Comparison of ENCODE assay signal across 40 cellular contexts in the genomic region with DNA sequence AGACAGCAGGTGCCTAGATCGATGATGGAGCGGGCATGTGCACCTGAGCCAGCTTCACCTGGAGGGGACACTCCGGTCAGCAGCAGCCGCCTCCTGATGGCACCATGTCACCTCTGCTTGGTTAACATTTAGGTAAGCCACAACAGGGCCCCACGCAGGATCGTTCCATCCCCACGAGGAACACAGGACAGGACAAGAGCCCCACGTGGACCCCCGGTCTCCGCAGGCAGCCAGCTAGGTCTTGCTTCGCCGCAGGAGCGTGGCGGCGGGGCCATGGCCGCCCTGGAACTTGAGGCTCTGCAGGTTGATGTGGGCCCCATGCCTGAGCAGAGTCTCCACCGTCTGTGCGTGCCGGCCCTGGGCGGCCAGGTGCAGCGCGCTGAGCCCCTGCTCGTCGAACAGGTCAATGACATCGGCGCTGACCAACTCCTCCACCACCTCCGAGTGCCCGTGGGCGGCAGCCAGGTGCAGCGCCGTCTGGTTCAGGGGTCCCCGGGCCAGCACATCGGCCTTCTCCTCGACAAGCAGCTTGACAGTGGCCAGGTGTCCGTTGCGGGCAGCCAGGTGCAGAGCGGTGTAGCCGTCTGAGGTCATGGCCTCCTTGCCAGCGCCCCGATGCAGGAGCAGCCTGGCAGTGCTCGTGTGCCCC. TPM values are rescaled to one million over a fixed set of nuclear protein-coding genes. Genes with fewer than 3 reads are reported as not detected.
"Had no signal": no experiment of that assay in that cellular context is flagged by ENCODE, and none has a peak within 500 bp of the region (broad histone marks: within the 10 kb centered on the region; RNA-seq: fewer than 3 reads in every experiment).

No MANE protein-coding gene starts in this region.

- H3K4me3 ChIP-seq: ascending aorta, cardiac muscle cell had no signal

- ATAC-seq: activated CD4-positive, alpha-beta T cell treated with anti-CD3 and anti-CD28 coated beads for 36 hours; activated CD4-positive, CD25-positive, alpha-beta regulatory T cell treated with anti-CD3 and anti-CD28 coated beads, Interleukin-2, amount 50 U/mL, for 24 hours; activated CD8-positive, alpha-beta memory T cell treated with anti-CD3 and anti-CD28 coated beads, Interleukin-2, amount 10 ng/mL, durations not matched to agents 7 days and 5 days; activated CD8-positive, alpha-beta T cell treated with anti-CD3 and anti-CD28 coated beads, Interleukin-2, amount 10 ng/mL, durations not matched to agents 7 days and 5 days; activated naive CD8-positive, alpha-beta T cell treated with anti-CD3 and anti-CD28 coated beads, Interleukin-2, amount 50 U/mL, for 24 hours; activated T-cell treated with anti-CD3 and anti-CD28 coated beads, Interleukin-2, amount 50 U/mL, for 4 hours; activated T-cell treated with anti-CD3 and anti-CD28 coated beads, Interleukin-2, amount 50 U/mL, for 72 hours; activated T-helper 17 cell treated with anti-CD3 and anti-CD28 coated beads, Interleukin-2, amount 50 U/mL, for 72 hours had no signal

- H3K9me3 Mint-ChIP-seq: activated naive CD8-positive, alpha-beta T cell treated with anti-CD3 and anti-CD28 coated beads, Interleukin-2, amount 10 ng/mL, durations not matched to agents 7 days and 5 days; activated naive CD8-positive, alpha-beta T cell treated with anti-CD3 and anti-CD28 coated beads, Interleukin-2, amount 50 U/mL, for 24 hours; central memory CD8-positive, alpha-beta T cell; T-helper 1 cell treated with Interleukin-12 subunit alpha and Interleukin-12 subunit beta and Interleukin-4 antibody, amounts not matched to agents 30 μg/mL and 1 μg/mL, for 36 hours; T-helper 2 cell treated with Interferon-gamma antibody and Interleukin-4, amounts not matched to agents 5 μg/mL and 100 μg/mL, for 36 hours had no signal

- H3K27ac ChIP-seq: ascending aorta, cardiac muscle cell, VCaP had no signal

- H3K36me3 ChIP-seq: cardiac muscle cell had no signal

- H3K36me3 Mint-ChIP-seq: activated CD8-positive, alpha-beta memory T cell treated with anti-CD3 and anti-CD28 coated beads, Interleukin-2, amount 10 ng/mL, durations not matched to agents 7 days and 5 days; activated naive CD8-positive, alpha-beta T cell; activated naive CD8-positive, alpha-beta T cell treated with anti-CD3 and anti-CD28 coated beads, Interleukin-2, amount 10 ng/mL, durations not matched to agents 7 days and 5 days; brain had no signal

- H3K4me3 Mint-ChIP-seq: activated CD4-positive, alpha-beta memory T cell treated with anti-CD3 and anti-CD28 coated beads, Interleukin-2, amount 10 ng/mL, durations not matched to agents 7 days and 5 days; activated CD4-positive, alpha-beta T cell treated with anti-CD3 and anti-CD28 coated beads for 36 hours; activated CD4-positive, alpha-beta T cell treated with anti-CD3 and anti-CD28 coated beads, Interleukin-2, amount 10 ng/mL, durations not matched to agents 7 days and 5 days; activated CD8-positive, alpha-beta memory T cell treated with anti-CD3 and anti-CD28 coated beads, Interleukin-2, amount 10 ng/mL, durations not matched to agents 7 days and 5 days; activated CD8-positive, alpha-beta T cell treated with anti-CD3 and anti-CD28 coated beads, Interleukin-2, amount 10 ng/mL, durations not matched to agents 7 days and 5 days; activated naive CD4-positive, alpha-beta T cell treated with anti-CD3 and anti-CD28 coated beads for 36 hours; activated naive CD4-positive, alpha-beta T cell treated with anti-CD3 and anti-CD28 coated beads, Interleukin-2, amount 50 U/mL, for 24 hours; activated naive CD8-positive, alpha-beta T cell; activated naive CD8-positive, alpha-beta T cell treated with anti-CD3 and anti-CD28 coated beads, Interleukin-2, amount 10 ng/mL, durations not matched to agents 7 days and 5 days; activated naive CD8-positive, alpha-beta T cell treated with anti-CD3 and anti-CD28 coated beads, Interleukin-2, amount 50 U/mL, for 24 hours; activated T-cell treated with anti-CD3 and anti-CD28 coated beads, Interleukin-2, amount 50 U/mL, for 4 hours; activated T-cell treated with anti-CD3 and anti-CD28 coated beads, Interleukin-2, amount 50 U/mL, for 72 hours; activated T-helper 1 cell treated with anti-CD3 and anti-CD28 coated beads, Interleukin-12 subunit alpha, Interleukin-12 subunit beta, Interleukin-2, Interleukin-4 antibody, amounts not matched to agents 30 ng/mL and 10 ng/mL and 1 ng/mL, durations not matched to agents 14 hours and 24 hours and 36 hours; activated T-helper 17 cell treated with anti-CD3 and anti-CD28 coated beads, Interleukin-2, amount 50 U/mL, for 72 hours; brain; central memory CD8-positive, alpha-beta T cell; T-helper 1 cell treated with Interleukin-12 subunit alpha and Interleukin-12 subunit beta and Interleukin-4 antibody, amounts not matched to agents 30 μg/mL and 1 μg/mL, for 36 hours; T-helper 2 cell treated with Interferon-gamma antibody and Interleukin-4, amounts not matched to agents 5 μg/mL and 100 μg/mL, for 36 hours had no signal

- DNase-seq: activated CD4-positive, alpha-beta memory T cell treated with anti-CD3 and anti-CD28 coated beads, Interleukin-2, amount 10 ng/mL, durations not matched to agents 7 days and 5 days; activated CD4-positive, alpha-beta T cell treated with anti-CD3 and anti-CD28 coated beads for 1 hour; activated CD4-positive, alpha-beta T cell treated with anti-CD3 and anti-CD28 coated beads for 36 hours; activated CD4-positive, alpha-beta T cell treated with anti-CD3 and anti-CD28 coated beads for 48 hours; activated CD4-positive, alpha-beta T cell treated with anti-CD3 and anti-CD28 coated beads, Interleukin-2, amount 10 ng/mL, durations not matched to agents 7 days and 5 days; activated CD4-positive, alpha-beta T cell treated with anti-CD3 and anti-CD28 coated beads, Interleukin-2, amount 50 U/mL, for 48 hours; activated CD4-positive, CD25-positive, alpha-beta regulatory T cell; activated CD8-positive, alpha-beta memory T cell treated with anti-CD3 and anti-CD28 coated beads for 24 hours; activated CD8-positive, alpha-beta memory T cell treated with anti-CD3 and anti-CD28 coated beads, Interleukin-2, amount 10 ng/mL, durations not matched to agents 7 days and 5 days; activated CD8-positive, alpha-beta memory T cell treated with anti-CD3 and anti-CD28 coated beads, Interleukin-2, amount 50 U/mL, for 48 hours; activated CD8-positive, alpha-beta T cell treated with anti-CD3 and anti-CD28 coated beads, Interleukin-2, amount 10 ng/mL, durations not matched to agents 7 days and 5 days; activated effector memory CD4-positive, alpha-beta T cell treated with anti-CD3 and anti-CD28 coated beads, Interleukin-2, amount 50 U/mL, for 16 hours; activated gamma-delta T cell treated with Interleukin-2 at 50 U/mL for 16 hours; activated naive CD4-positive, alpha-beta T cell; activated naive CD4-positive, alpha-beta T cell treated with anti-CD3 and anti-CD28 coated beads for 36 hours; activated naive CD8-positive, alpha-beta T cell treated with anti-CD3 and anti-CD28 coated beads, Interleukin-2, amount 10 ng/mL, durations not matched to agents 7 days and 5 days; activated naive CD8-positive, alpha-beta T cell treated with anti-CD3 and anti-CD28 coated beads, Interleukin-2, amount 50 U/mL, for 24 hours; activated T-cell treated with anti-CD3 and anti-CD28 coated beads, Interleukin-2, amount 50 U/mL, for 4 hours; activated T-cell treated with anti-CD3 and anti-CD28 coated beads, Interleukin-2, amount 50 U/mL, for 72 hours; amygdala; anterior cingulate cortex; caudate nucleus; cerebellar nuclear complex; T-helper 1 cell; T-helper 2 cell; T-helper 9 cell had no signal

- H3K4me1 Mint-ChIP-seq: activated CD4-positive, alpha-beta memory T cell treated with anti-CD3 and anti-CD28 coated beads, Interleukin-2, amount 10 ng/mL, durations not matched to agents 7 days and 5 days; activated CD4-positive, alpha-beta T cell treated with anti-CD3 and anti-CD28 coated beads for 36 hours; activated CD4-positive, alpha-beta T cell treated with anti-CD3 and anti-CD28 coated beads, Interleukin-2, amount 10 ng/mL, durations not matched to agents 7 days and 5 days; activated CD8-positive, alpha-beta memory T cell treated with anti-CD3 and anti-CD28 coated beads, Interleukin-2, amount 10 ng/mL, durations not matched to agents 7 days and 5 days; activated naive CD4-positive, alpha-beta T cell treated with anti-CD3 and anti-CD28 coated beads, Interleukin-2, amount 50 U/mL, for 24 hours; activated naive CD8-positive, alpha-beta T cell treated with anti-CD3 and anti-CD28 coated beads, Interleukin-2, amount 10 ng/mL, durations not matched to agents 7 days and 5 days; activated naive CD8-positive, alpha-beta T cell treated with anti-CD3 and anti-CD28 coated beads, Interleukin-2, amount 50 U/mL, for 24 hours; activated T-helper 17 cell treated with anti-CD3 and anti-CD28 coated beads, Interleukin-2, amount 50 U/mL, for 72 hours; central memory CD8-positive, alpha-beta T cell had no signal

- H3K27me3 ChIP-seq: ascending aorta, cardiac muscle cell had no signal

- H3K4me1 ChIP-seq: ascending aorta had no signal

- FAIRE-seq: bronchial epithelial cell, TTC549 had no signal

- H3K27ac Mint-ChIP-seq: activated CD4-positive, alpha-beta memory T cell treated with anti-CD3 and anti-CD28 coated beads, Interleukin-2, amount 10 ng/mL, durations not matched to agents 7 days and 5 days; activated CD4-positive, alpha-beta T cell treated with anti-CD3 and anti-CD28 coated beads for 36 hours; activated CD4-positive, alpha-beta T cell treated with anti-CD3 and anti-CD28 coated beads, Interleukin-2, amount 10 ng/mL, durations not matched to agents 7 days and 5 days; activated CD8-positive, alpha-beta memory T cell treated with anti-CD3 and anti-CD28 coated beads, Interleukin-2, amount 10 ng/mL, durations not matched to agents 7 days and 5 days; activated CD8-positive, alpha-beta T cell treated with anti-CD3 and anti-CD28 coated beads, Interleukin-2, amount 10 ng/mL, durations not matched to agents 7 days and 5 days; activated naive CD4-positive, alpha-beta T cell treated with anti-CD3 and anti-CD28 coated beads for 36 hours; activated naive CD4-positive, alpha-beta T cell treated with anti-CD3 and anti-CD28 coated beads, Interleukin-2, amount 50 U/mL, for 24 hours; activated naive CD8-positive, alpha-beta T cell; activated naive CD8-positive, alpha-beta T cell treated with anti-CD3 and anti-CD28 coated beads, Interleukin-2, amount 10 ng/mL, durations not matched to agents 7 days and 5 days; activated naive CD8-positive, alpha-beta T cell treated with anti-CD3 and anti-CD28 coated beads, Interleukin-2, amount 50 U/mL, for 24 hours; activated T-cell treated with anti-CD3 and anti-CD28 coated beads, Interleukin-2, amount 50 U/mL, for 72 hours; activated T-helper 1 cell treated with anti-CD3 and anti-CD28 coated beads, Interleukin-12 subunit alpha, Interleukin-12 subunit beta, Interleukin-2, Interleukin-4 antibody, amounts not matched to agents 30 ng/mL and 10 ng/mL and 1 ng/mL, durations not matched to agents 14 hours and 24 hours and 36 hours; activated T-helper 17 cell treated with anti-CD3 and anti-CD28 coated beads, Interleukin-2, amount 50 U/mL, for 72 hours; brain; T-helper 1 cell treated with Interleukin-12 subunit alpha and Interleukin-12 subunit beta and Interleukin-4 antibody, amounts not matched to agents 30 μg/mL and 1 μg/mL, for 36 hours; T-helper 2 cell treated with Interferon-gamma antibody and Interleukin-4, amounts not matched to agents 5 μg/mL and 100 μg/mL, for 36 hours had no signal

- H3K27me3 Mint-ChIP-seq: activated CD4-positive, alpha-beta T cell treated with anti-CD3 and anti-CD28 coated beads, Interleukin-2, amount 10 ng/mL, durations not matched to agents 7 days and 5 days; activated CD8-positive, alpha-beta memory T cell treated with anti-CD3 and anti-CD28 coated beads, Interleukin-2, amount 10 ng/mL, durations not matched to agents 7 days and 5 days had no signal

RNA-seq across cellular contexts. Expression of a gene that starts 26.1 kb away (rescaled TPM):
- total RNA-seq: activated CD4-positive, alpha-beta memory T cell treated with anti-CD3 and anti-CD28 coated beads, Interleukin-2, amount 10 ng/mL, durations not matched to agents 7 days and 5 days; activated CD8-positive, alpha-beta memory T cell treated with anti-CD3 and anti-CD28 coated beads, Interleukin-2, amount 10 ng/mL, durations not matched to agents 7 days and 5 days; activated CD8-positive, alpha-beta T cell treated with anti-CD3 and anti-CD28 coated beads, Interleukin-2, amount 10 ng/mL, durations not matched to agents 7 days and 5 days; activated T-helper 1 cell treated with anti-CD3 and anti-CD28 coated beads, Interleukin-12 subunit alpha, Interleukin-12 subunit beta, Interleukin-2, Interleukin-4 antibody, amounts not matched to agents 30 ng/mL and 10 ng/mL and 1 ng/mL, durations not matched to agents 14 hours and 24 hours and 36 hours had no signal
